ENCODE assay signal across 8 cellular contexts in the genomic region with DNA sequence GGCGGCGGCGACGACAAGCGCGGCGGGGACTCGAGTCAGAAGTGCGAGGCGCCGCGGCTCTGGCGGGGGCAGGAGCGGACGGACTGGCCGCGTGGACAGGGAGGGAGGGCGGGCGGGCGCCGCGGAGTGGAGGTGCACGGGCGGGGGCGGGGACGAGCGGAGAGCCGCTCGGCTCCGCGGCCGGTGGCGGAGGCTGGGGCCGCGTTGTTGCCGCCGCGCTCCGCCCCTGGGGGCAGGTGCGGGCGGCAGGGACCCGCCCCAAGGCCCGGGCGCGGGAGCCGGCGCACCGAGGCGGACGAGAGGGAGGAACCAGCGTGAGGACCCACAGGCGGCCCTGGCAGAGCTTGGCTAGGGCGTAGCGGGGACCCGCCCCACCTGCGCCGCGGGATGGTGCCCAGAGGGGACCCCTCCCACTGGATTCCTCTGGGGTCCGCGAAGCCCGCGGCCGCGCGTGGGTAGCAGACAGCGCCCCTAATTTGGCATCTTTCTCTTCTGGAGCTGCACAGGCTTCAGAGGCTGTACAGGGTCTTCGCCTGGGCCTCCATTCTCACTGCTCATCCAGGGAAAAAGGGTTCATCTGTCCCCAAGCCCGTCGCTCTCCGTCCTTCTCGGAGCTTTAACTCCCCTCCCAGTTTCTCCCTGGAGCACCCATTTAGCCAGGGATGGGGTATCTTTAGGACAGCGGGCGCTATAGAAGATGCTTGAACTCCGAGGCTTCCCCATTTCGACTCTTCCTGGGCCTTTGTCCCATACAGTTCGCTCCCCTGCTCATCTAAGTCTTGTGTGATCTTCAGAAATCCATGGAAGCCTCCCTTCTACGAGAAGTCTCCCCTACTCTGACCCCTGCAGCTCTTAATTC. TPM values are rescaled to one million over a fixed set of nuclear protein-coding genes. Genes with fewer than 3 reads are reported as not detected.
DNase-seq lines count a peak whose midpoint lies in the region; ATAC-seq, FAIRE-seq and TF ChIP-seq lines count a peak whose summit lies in the region.

A gene (minus strand): TSS at position 45 of the 859 bp plus-strand sequence.

- peaks cover 69% of the 10 kb centered on the region for H3K27me3 Mint-ChIP-seq in T-helper 1 cell treated with Interleukin-12 subunit alpha and Interleukin-12 subunit beta and Interleukin-4 antibody, amounts not matched to agents 30 μg/mL and 1 μg/mL, for 36 hours (ENCODE audit: low read depth)
- H3K27me3 Mint-ChIP-seq in type B pancreatic cell, result peaks cover 82% of the 10 kb centered on the region

- no peak within 1 kb of the TSS for H3K9ac ChIP-seq in duodenal mucosa (ENCODE audit: low read depth in 1 of 2, low read length in 2 of 2)

- H3K27ac Mint-ChIP-seq in T-helper 1 cell treated with Interleukin-12 subunit alpha and Interleukin-12 subunit beta and Interleukin-4 antibody, amounts not matched to agents 30 μg/mL and 1 μg/mL, for 36 hours, result no peak within 1 kb of the TSS
- H3K27ac Mint-ChIP-seq in type B pancreatic cell, result no peak within 1 kb of the TSS

- H3K4me3 ChIP-seq in duodenal mucosa (ENCODE audit: low read depth in 1 of 2, low read length in 2 of 2) (peak within 1 kb of the TSS; percentile 23 to 49), mucosa of descending colon (no peak within 1 kb of the TSS)

- intact Hi-C loops in mucosa of descending colon (cut with DNase I, micrococcal nuclease) (no loop called here), posterior vena cava (cut with DNase I) (no loop called here)

- peaks cover 12% of the 10 kb centered on the region for H3K4me1 Mint-ChIP-seq in T-helper 1 cell treated with Interleukin-12 subunit alpha and Interleukin-12 subunit beta and Interleukin-4 antibody, amounts not matched to agents 30 μg/mL and 1 μg/mL, for 36 hours (ENCODE audit: low read depth)
- peaks cover 4% of the 10 kb centered on the region for H3K4me1 Mint-ChIP-seq in type B pancreatic cell (ENCODE audit: unreplicated experiment)

- no peaks in the 10 kb centered on the region for H3K9me3 ChIP-seq in duodenal mucosa (ENCODE audit: control insufficient read depth in 1 of 2, low read length in 2 of 2)
- H3K9me3 ChIP-seq in mucosa of descending colon, result no peaks in the 10 kb centered on the region

- TF ChIP-seq CTCF in mucosa of descending colon (IDR thresholded peaks at IDR 0.05) (no peak), type B pancreatic cell (conservative IDR thresholded peaks at IDR 0.05) (no peak)

- no peaks in the 10 kb centered on the region for H3K9me3 Mint-ChIP-seq in T-helper 1 cell treated with Interleukin-12 subunit alpha and Interleukin-12 subunit beta and Interleukin-4 antibody, amounts not matched to agents 30 μg/mL and 1 μg/mL, for 36 hours
- peaks cover 4% of the 10 kb centered on the region for H3K9me3 Mint-ChIP-seq in type B pancreatic cell

- ATAC-seq in HG02884 (IDR thresholded peaks at IDR 0.05; ENCODE audit: unreplicated experiment), result peak; percentile 56
- peak; percentile 72 for ATAC-seq in mucosa of descending colon

- no peak for FAIRE-seq in GM12892 (lab: Jason Lieb, UNC)

- TF ChIP-seq POLR2A in GM12892 (IDR thresholded peaks at IDR 0.05; ENCODE audit: low read depth, low read length), result no peak

- no peaks in the 10 kb centered on the region for H3K36me3 ChIP-seq in duodenal mucosa (ENCODE audit: control insufficient read depth in 1 of 2, insufficient read depth in 2 of 2, low read length in 2 of 2)
- no peaks in the 10 kb centered on the region for H3K36me3 ChIP-seq in mucosa of descending colon (ENCODE audit: low read depth)

- peaks cover 53 to 64% of the 10 kb centered on the region in 2 donors for H3K27me3 ChIP-seq in duodenal mucosa (ENCODE audit: control insufficient read depth in 1 of 2, insufficient read depth in 2 of 2, low read length in 2 of 2)

- H3K4me1 ChIP-seq in duodenal mucosa (ENCODE audit: control insufficient read depth in 1 of 2, insufficient read depth in 2 of 2, low read length in 2 of 2), result no peaks in the 10 kb centered on the region
- peaks cover 7% of the 10 kb centered on the region for H3K4me1 ChIP-seq in mucosa of descending colon (ENCODE audit: low read depth)

- H3K27ac ChIP-seq in duodenal mucosa (ENCODE audit: low read depth, low read length), result no peak within 1 kb of the TSS

- DNase-seq in GM12892 (ENCODE audit: insufficient read length), result peak; percentile 41
- DNase-seq in mucosa of descending colon, result no peak
- no peak for DNase-seq in type B pancreatic cell (ENCODE audit: extremely low spot score, unreplicated experiment)
- DNase-seq in posterior vena cava (ENCODE audit: low spot score), result no peak
- no peak for DNase-seq in midbrain (lab: John Stamatoyannopoulos, UW)

- peak within 1 kb of the TSS; percentile 69 for H3K4me3 Mint-ChIP-seq in T-helper 1 cell treated with Interleukin-12 subunit alpha and Interleukin-12 subunit beta and Interleukin-4 antibody, amounts not matched to agents 30 μg/mL and 1 μg/mL, for 36 hours
- H3K4me3 Mint-ChIP-seq in type B pancreatic cell, result peak within 1 kb of the TSS; percentile 84

- H3K36me3 Mint-ChIP-seq in T-helper 1 cell treated with Interleukin-12 subunit alpha and Interleukin-12 subunit beta and Interleukin-4 antibody, amounts not matched to agents 30 μg/mL and 1 μg/mL, for 36 hours (ENCODE audit: low read depth), result no peaks in the 10 kb centered on the region
- H3K36me3 Mint-ChIP-seq in type B pancreatic cell, result no peaks in the 10 kb centered on the region

RNA-seq across cellular contexts. Expression of the gene that starts here (rescaled TPM):
- polyA plus RNA-seq in GM12892 (2012; ENCODE audit: missing spikeins), result 0.89 TPM
- total RNA-seq in mucosa of descending colon (1 to 10 TPM in 1 of 3 donors, under 1 TPM in 2; 0.41 to 1.5 (median 0.60) TPM), type B pancreatic cell (ENCODE audit: low replicate concordance) (4.0 and 4.1 TPM in 2 replicates), posterior vena cava (under 1 TPM; 0.19 to 0.24 TPM)
